In genomic region chr3:46669191-46669999, GRCh38 we compare ENCODE assay signal across 1 cellular context.
TF ChIP-seq lines count a peak whose summit lies in the region.

No MANE protein-coding gene starts in this region.

TF ChIP-seq in H1, 55 proteins besides CTCF, POLR2A, EP300 and RAD21:
- TF ChIP-seq BRCA1 (IDR thresholded peaks at IDR 0.05; ENCODE audit: low read depth, low read length) = no peak
- no peak for TF ChIP-seq FOSL1 (IDR thresholded peaks at IDR 0.05; ENCODE audit: insufficient read depth, low read depth, low read length)
- no peak for TF ChIP-seq CBX8 (IDR thresholded peaks at IDR 0.05; ENCODE audit: borderline replicate concordance, low read depth, low read length)
- TF ChIP-seq YY1 (IDR thresholded peaks at IDR 0.05; ENCODE audit: low read depth, low read length) = no peak
- no peak for TF ChIP-seq SRF (IDR thresholded peaks at IDR 0.05; ENCODE audit: low read depth, low read length)
- no peak for TF ChIP-seq CBX5 (IDR thresholded peaks at IDR 0.05; ENCODE audit: low read depth, low read length)
- TF ChIP-seq JUND (IDR thresholded peaks at IDR 0.05; ENCODE audit: low read length) = no peak
- TF ChIP-seq MAFK (IDR thresholded peaks at IDR 0.05; ENCODE audit: low read depth, low read length) = no peak
- no peak for TF ChIP-seq PHF8 (conservative IDR thresholded peaks at IDR 0.05; ENCODE audit: low read depth, low read length)
- TF ChIP-seq NANOG (IDR thresholded peaks at IDR 0.05; ENCODE audit: insufficient read depth, low read depth, low read length, poor library complexity, severe bottlenecking) = no peak
- TF ChIP-seq GTF2F1 (IDR thresholded peaks at IDR 0.05; ENCODE audit: borderline replicate concordance, low read depth, low read length) = no peak
- no peak for TF ChIP-seq TAF7 (optimal IDR thresholded peaks at IDR 0.05; ENCODE audit: borderline replicate concordance, low read depth, low read length)
- TF ChIP-seq MAX (IDR thresholded peaks at IDR 0.05) = no peak
- TF ChIP-seq CEBPB (IDR thresholded peaks at IDR 0.05; ENCODE audit: low read depth, low read length) = no peak
- TF ChIP-seq ASH2L (IDR thresholded peaks at IDR 0.05; ENCODE audit: low read length) = no peak
